ENCODE assay signal across 26 cellular contexts in the genomic region with DNA sequence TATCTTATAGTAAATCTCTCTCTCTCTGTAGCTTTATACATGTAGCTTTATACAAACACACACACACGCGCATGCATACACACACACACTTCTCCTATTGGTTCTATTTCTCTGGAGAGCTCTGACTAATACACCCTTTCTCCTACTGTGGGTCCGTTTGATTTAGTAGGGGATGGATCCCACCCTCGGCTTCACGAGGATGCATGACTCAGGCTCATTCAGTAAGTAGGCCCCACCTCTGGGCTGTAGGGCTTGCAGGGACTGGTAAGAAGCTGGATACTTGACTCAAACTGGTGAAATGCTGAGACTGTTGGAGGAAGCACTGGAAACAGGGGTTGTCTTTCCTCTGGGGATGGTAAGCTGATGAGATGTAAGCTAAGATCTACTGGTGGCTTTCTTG.
A peak's percentile ranks its signal among the peaks of the same experiment; 100 is the strongest.
DNase-seq lines count a peak whose midpoint lies in the region; FAIRE-seq and TF ChIP-seq lines count a peak whose summit lies in the region.
"Had no signal": no experiment of that assay in that cellular context is flagged by ENCODE, and none has a peak within 500 bp of the region (broad histone marks: within the 10 kb centered on the region; RNA-seq: fewer than 3 reads in every experiment).

No MANE protein-coding gene starts in this region.

- TF ChIP-seq CTCF in astrocyte (IDR thresholded peaks at IDR 0.05; ENCODE audit: insufficient read depth, low read depth, low read length) (no peak), fibroblast of lung (conservative IDR thresholded peaks at IDR 0.05 in 1 of 2, IDR thresholded peaks at IDR 0.05 in 1 of 2; ENCODE audit: low read depth in 1 of 2, low read length in 2 of 2) (no peak), brain microvascular endothelial cell (IDR thresholded peaks at IDR 0.05; ENCODE audit: low read depth, low read length, missing control alignments) (no peak)

- FAIRE-seq in astrocyte (lab: Jason Lieb, UNC) = no peak
- FAIRE-seq: endometrium had no signal

- no peaks in the 10 kb centered on the region for H3K27me3 ChIP-seq in astrocyte (ENCODE audit: insufficient read depth, low read length)
- H3K27me3 ChIP-seq in fibroblast of lung (ENCODE audit: control insufficient read depth, insufficient read depth, low read length) = no peaks in the 10 kb centered on the region
- no peaks in the 10 kb centered on the region for H3K27me3 ChIP-seq in brain microvascular endothelial cell (replicated peaks)
- H3K27me3 ChIP-seq: ovary, Peyer's patch, right atrium auricular region, tibial artery had no signal

- no peak overlapping the region for H3K4me3 ChIP-seq in astrocyte (ENCODE audit: insufficient read depth, low read depth, low read length)
- H3K4me3 ChIP-seq in fibroblast of lung (replicated peaks in 1 of 4; ENCODE audit: control extremely low read depth in 1 of 4, insufficient read depth in 1 of 4, low read depth in 3 of 4, low read length in 4 of 4) = no peak overlapping the region
- H3K4me3 ChIP-seq in brain microvascular endothelial cell (ENCODE audit: low read depth, low read length) = no peak overlapping the region
- H3K4me3 ChIP-seq: ovary, Peyer's patch, right atrium auricular region, tibial artery had no signal

- no peak overlapping the region for H3K4me3 Mint-ChIP-seq in astrocyte (ENCODE audit: unreplicated experiment)
- H3K4me3 Mint-ChIP-seq: activated CD4-positive, alpha-beta T cell treated with anti-CD3 and anti-CD28 coated beads, Interleukin-2, amount 10 ng/mL, durations not matched to agents 24 days and 14 days; dendritic cell treated with granulocyte-macrophage colony-stimulating factor and Interleukin-4, amounts not matched to agents 40 ng/mL and 50 ng/mL, for 4 days; memory B cell; stimulated activated naive CD8-positive, alpha-beta T cell treated with anti-CD3 and anti-CD28 coated beads, Interleukin-15, amount 100 ng/mL, for 72 hours had no signal

- DNase-seq in HCEC 1CT = peak; percentile 4
- DNase-seq in astrocyte (ENCODE audit: low read depth) = peak; percentile 2
- DNase-seq in fibroblast of lung (ENCODE audit: low read depth in 2 of 2) = peak; percentile 2 to 18
- peak in 1 of 49 donors; percentile 7 for DNase-seq in substantia nigra (lab: John Stamatoyannopoulos, UW)
- DNase-seq in retina = no peak
- DNase-seq in germinal center (ENCODE audit: low spot score) = no peak
- no peak for DNase-seq in brain microvascular endothelial cell
- DNase-seq: activated CD4-positive, alpha-beta T cell treated with anti-CD3 and anti-CD28 coated beads, Interleukin-2, amount 10 ng/mL, durations not matched to agents 24 days and 14 days; activated effector memory CD4-positive, alpha-beta T cell treated with Interleukin-2 at 50 U/mL for 16 hours; aorta; DMS153; GDM1; NCI-H1092; NCI-H1694; NCI-H748 treated with DMSO at 0.1 percent for 48 hours; ovary; Peyer's patch; SIG-M5; stimulated activated naive CD8-positive, alpha-beta T cell treated with anti-CD3 and anti-CD28 coated beads, Interleukin-15, amount 100 ng/mL, for 72 hours; T1000; tibial artery had no signal

- no peaks in the 10 kb centered on the region for H3K27me3 Mint-ChIP-seq in astrocyte (ENCODE audit: low read depth, unreplicated experiment)
- H3K27me3 Mint-ChIP-seq: dendritic cell treated with granulocyte-macrophage colony-stimulating factor and Interleukin-4, amounts not matched to agents 40 ng/mL and 50 ng/mL, for 4 days; memory B cell had no signal

- H3K36me3 Mint-ChIP-seq in astrocyte (ENCODE audit: low read depth, unreplicated experiment) = no peaks in the 10 kb centered on the region
- H3K36me3 Mint-ChIP-seq: memory B cell had no signal

- H3K4me1 Mint-ChIP-seq in astrocyte (ENCODE audit: low read depth, unreplicated experiment) = no peaks in the 10 kb centered on the region
- H3K4me1 Mint-ChIP-seq: activated CD4-positive, alpha-beta T cell treated with anti-CD3 and anti-CD28 coated beads, Interleukin-2, amount 10 ng/mL, durations not matched to agents 24 days and 14 days; memory B cell; stimulated activated naive CD8-positive, alpha-beta T cell treated with anti-CD3 and anti-CD28 coated beads, Interleukin-15, amount 100 ng/mL, for 72 hours had no signal

- in situ Hi-C loops in brain microvascular endothelial cell (cut with HindIII; ENCODE audit: low pct_ligation_motif_present, low sequenced_read_pairs) = no loop called here

- H3K36me3 ChIP-seq in astrocyte (ENCODE audit: insufficient read depth, low read length) (no peaks in the 10 kb centered on the region), fibroblast of lung (ENCODE audit: control insufficient read depth, insufficient read depth, low read length) (no peaks in the 10 kb centered on the region), brain microvascular endothelial cell (replicated peaks) (no peaks in the 10 kb centered on the region)
- H3K36me3 ChIP-seq: ovary, Peyer's patch, right atrium auricular region, tibial artery had no signal

- no peaks in the 10 kb centered on the region for H3K9me3 ChIP-seq in astrocyte (ENCODE audit: insufficient read depth, low read depth, low read length)
- no peaks in the 10 kb centered on the region for H3K9me3 ChIP-seq in fibroblast of lung (ENCODE audit: control insufficient read depth, insufficient read depth, low read depth, low read length)
- H3K9me3 ChIP-seq: ovary, Peyer's patch, tibial artery had no signal

- no peak overlapping the region for H3K27ac Mint-ChIP-seq in astrocyte (ENCODE audit: unreplicated experiment)
- H3K27ac Mint-ChIP-seq: activated CD4-positive, alpha-beta T cell treated with anti-CD3 and anti-CD28 coated beads, Interleukin-2, amount 10 ng/mL, durations not matched to agents 24 days and 14 days; activated naive CD4-positive, alpha-beta T cell treated with anti-CD3 and anti-CD28 coated beads, Interleukin-2, amount 50 U/mL, for 72 hours; dendritic cell treated with granulocyte-macrophage colony-stimulating factor and Interleukin-4, amounts not matched to agents 40 ng/mL and 50 ng/mL, for 4 days; memory B cell; stimulated activated naive CD8-positive, alpha-beta T cell treated with anti-CD3 and anti-CD28 coated beads, Interleukin-15, amount 100 ng/mL, for 72 hours had no signal

- H3K4me2 ChIP-seq in astrocyte (ENCODE audit: low read length) (no peak overlapping the region), fibroblast of lung (ENCODE audit: extremely low read depth, insufficient read depth, low read length) (no peak overlapping the region)

- no peak overlapping the region for H2AFZ ChIP-seq in astrocyte (ENCODE audit: low read depth, low read length)
- no peak overlapping the region for H2AFZ ChIP-seq in fibroblast of lung (ENCODE audit: low read length)

- H3K79me2 ChIP-seq in astrocyte (ENCODE audit: insufficient read depth, low read length) = no peaks in the 10 kb centered on the region
- no peaks in the 10 kb centered on the region for H3K79me2 ChIP-seq in fibroblast of lung (ENCODE audit: control insufficient read depth, insufficient read depth, low read length)

- H3K9ac ChIP-seq in astrocyte (ENCODE audit: low read length) (no peak overlapping the region), fibroblast of lung (ENCODE audit: insufficient read depth, low read length) (no peak overlapping the region)

- H4K20me1 ChIP-seq in astrocyte (ENCODE audit: insufficient read depth, low read length) (no peaks in the 10 kb centered on the region), fibroblast of lung (ENCODE audit: control insufficient read depth, extremely low read depth, insufficient read depth, low read length) (no peaks in the 10 kb centered on the region)

- H3K4me1 ChIP-seq in astrocyte (ENCODE audit: insufficient read depth, low read length) (no peaks in the 10 kb centered on the region), fibroblast of lung (ENCODE audit: control insufficient read depth, extremely low read depth, insufficient read depth, low read length) (no peaks in the 10 kb centered on the region)
- H3K4me1 ChIP-seq: Peyer's patch, right atrium auricular region, tibial artery had no signal

- peaks cover 7% of the 10 kb centered on the region for H3K9me3 Mint-ChIP-seq in astrocyte (ENCODE audit: unreplicated experiment)

- H3K27ac ChIP-seq in astrocyte (ENCODE audit: low read depth, low read length) (no peak overlapping the region), fibroblast of lung (ENCODE audit: insufficient read depth, low read length) (no peak overlapping the region), substantia nigra (ENCODE audit: low read depth, low read length, poor library complexity, severe bottlenecking) (peak overlapping the region; percentile 17), brain microvascular endothelial cell (no peak overlapping the region)
- H3K27ac ChIP-seq: ovary, Peyer's patch, right atrium auricular region, tibial artery had no signal

Comparison
In these comparisons a context has a peak if more than half of its experiments do, and no peak if none do; other contexts are left out.
1. DNase-seq: peak in HCEC 1CT (single experiment), astrocyte (single experiment) and fibroblast of lung (2 of 2); none in retina (single experiment), germinal center (single experiment) and brain microvascular endothelial cell (single experiment).